22 cellular contexts compared by ENCODE assay signal in the genomic region with DNA sequence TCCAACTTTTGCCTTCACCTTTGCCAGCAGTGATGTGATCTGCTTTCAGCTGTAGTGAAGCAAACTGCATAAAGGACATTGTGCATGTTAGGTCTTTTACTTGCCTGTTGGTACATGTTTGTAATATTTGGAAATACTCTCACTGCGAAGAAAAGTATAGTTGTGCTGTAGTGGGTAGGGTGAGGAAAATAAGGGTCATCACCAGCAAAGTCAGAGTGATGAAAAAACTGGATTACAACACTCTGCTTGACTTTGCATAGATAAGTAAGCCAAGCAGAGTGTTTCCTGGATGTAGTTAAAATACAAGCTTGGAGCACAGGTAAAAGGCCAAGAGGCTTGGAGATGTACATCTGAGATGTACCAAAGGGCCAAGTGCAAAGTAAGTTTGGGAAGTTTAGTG. TPM values are rescaled to one million over a fixed set of nuclear protein-coding genes. Genes with fewer than 3 reads are reported as not detected.
DNase-seq lines count a peak whose midpoint lies in the region; ATAC-seq, FAIRE-seq and TF ChIP-seq lines count a peak whose summit lies in the region.
"Had no signal": no experiment of that assay in that cellular context is flagged by ENCODE, and none has a peak within 500 bp of the region (broad histone marks: within the 10 kb centered on the region; RNA-seq: fewer than 3 reads in every experiment).

No MANE protein-coding gene starts in this region.

- H3K9me3 ChIP-seq in OCI-LY7 (ENCODE audit: low read length) = peaks cover 11% of the 10 kb centered on the region; the same call in 1 of the 2 replicates
- H3K9me3 ChIP-seq in testis = no peaks in the 10 kb centered on the region
- H3K9me3 ChIP-seq: colonic mucosa, thyroid gland had no signal

- H3K27ac ChIP-seq in OCI-LY7 (ENCODE audit: low read depth, low read length, poor library complexity, severe bottlenecking) = peak overlapping the region; percentile 100
- H3K27ac ChIP-seq in testis = no peak overlapping the region
- H3K27ac ChIP-seq: colonic mucosa, thyroid gland had no signal

- peaks cover 4% of the 10 kb centered on the region for H3K4me1 Mint-ChIP-seq in progenitor cell of endocrine pancreas (ENCODE audit: low read depth)

- H3K36me3 ChIP-seq in OCI-LY7 (ENCODE audit: insufficient read depth, low read length) (peaks cover 29% of the 10 kb centered on the region), testis (ENCODE audit: low read depth, missing control alignments) (no peaks in the 10 kb centered on the region)
- H3K36me3 ChIP-seq: colonic mucosa, thyroid gland had no signal

- CTCF ChIA-PET in OCI-LY7 (lab: Charles Lee; ENCODE audit: unreplicated experiment) = no interaction called here

- H3K4me3 Mint-ChIP-seq in progenitor cell of endocrine pancreas (ENCODE audit: low read depth) = no peak overlapping the region
- H3K4me3 Mint-ChIP-seq: activated CD8-positive, alpha-beta memory T cell treated with anti-CD3 and anti-CD28 coated beads, Interleukin-2, amount 10 ng/mL, durations not matched to agents 7 days and 5 days; activated naive CD8-positive, alpha-beta T cell treated with anti-CD3 and anti-CD28 coated beads, Interleukin-2, amount 10 ng/mL, durations not matched to agents 7 days and 5 days; activated T-helper 1 cell treated with anti-CD3 and anti-CD28 coated beads, Interleukin-12 subunit alpha, Interleukin-12 subunit beta, Interleukin-2, Interleukin-4 antibody, amounts not matched to agents 30 ng/mL and 10 ng/mL and 1 ng/mL, durations not matched to agents 14 hours and 24 hours and 36 hours; brain had no signal

- peak overlapping the region; percentile 91 for H3K4me2 ChIP-seq in OCI-LY7 (ENCODE audit: low read length)

- 100% methylated on average over 1 of the region's 1 CpG for WGBS in testis, 2 donors

- peak overlapping the region; percentile 3 for H3K27ac Mint-ChIP-seq in progenitor cell of endocrine pancreas
- H3K27ac Mint-ChIP-seq: activated CD8-positive, alpha-beta memory T cell treated with anti-CD3 and anti-CD28 coated beads, Interleukin-2, amount 10 ng/mL, durations not matched to agents 7 days and 5 days; activated T-helper 1 cell treated with anti-CD3 and anti-CD28 coated beads, Interleukin-12 subunit alpha, Interleukin-12 subunit beta, Interleukin-2, Interleukin-4 antibody, amounts not matched to agents 30 ng/mL and 10 ng/mL and 1 ng/mL, durations not matched to agents 14 hours and 24 hours and 36 hours; brain had no signal

- ATAC-seq in esophagus mucosa = peak; percentile 43
- no peak for ATAC-seq in HG03095 (IDR thresholded peaks at IDR 0.05; ENCODE audit: unreplicated experiment)
- ATAC-seq: activated CD8-positive, alpha-beta memory T cell treated with anti-CD3 and anti-CD28 coated beads, Interleukin-2, amount 10 ng/mL, durations not matched to agents 7 days and 5 days; left ventricle myocardium superior; right cardiac atrium; Right ventricle myocardium inferior had no signal

- peaks cover 76% of the 10 kb centered on the region for H3K79me2 ChIP-seq in OCI-LY7 (ENCODE audit: insufficient read depth, low read depth, low read length)

- no peak for TF ChIP-seq CTCF in D721Med (IDR thresholded peaks at IDR 0.05; ENCODE audit: insufficient read depth, missing control alignments)
- no peak for TF ChIP-seq CTCF in OCI-LY7 (conservative IDR thresholded peaks at IDR 0.05; ENCODE audit: low read length)
- TF ChIP-seq CTCF in progenitor cell of endocrine pancreas (IDR thresholded peaks at IDR 0.05; ENCODE audit: unreplicated experiment) = no peak
- TF ChIP-seq CTCF in testis (IDR thresholded peaks at IDR 0.05) = no peak

- TF ChIP-seq POLR2A in testis (IDR thresholded peaks at IDR 0.05) = no peak

- H3K27me3 ChIP-seq in testis = no peaks in the 10 kb centered on the region
- H3K27me3 ChIP-seq: colonic mucosa, thyroid gland had no signal

- no peak overlapping the region; the same call in 1 of the 2 replicates for H2AFZ ChIP-seq in OCI-LY7 (ENCODE audit: low read length)

- H3K9me2 ChIP-seq in OCI-LY7 (ENCODE audit: insufficient read depth, low read length) = no peaks in the 10 kb centered on the region

- no peaks in the 10 kb centered on the region for H3K9me3 Mint-ChIP-seq in progenitor cell of endocrine pancreas (ENCODE audit: low read depth)
- H3K9me3 Mint-ChIP-seq: activated T-helper 1 cell treated with anti-CD3 and anti-CD28 coated beads, Interleukin-12 subunit alpha, Interleukin-12 subunit beta, Interleukin-2, Interleukin-4 antibody, amounts not matched to agents 30 ng/mL and 10 ng/mL and 1 ng/mL, durations not matched to agents 14 hours and 24 hours and 36 hours had no signal

- DNase-seq in D721Med (ENCODE audit: insufficient read length, low spot score) = no peak
- no peak for DNase-seq in OCI-LY7 (ENCODE audit: low spot score)
- no peak for DNase-seq in progenitor cell of endocrine pancreas (ENCODE audit: low spot score, unreplicated experiment)
- DNase-seq in posterior vena cava (ENCODE audit: low spot score) = no peak
- no peak for DNase-seq in testis
- DNase-seq: activated CD4-positive, alpha-beta T cell treated with anti-CD3 and anti-CD28 coated beads for 1 hour; activated CD8-positive, alpha-beta memory T cell treated with anti-CD3 and anti-CD28 coated beads, Interleukin-2, amount 10 ng/mL, durations not matched to agents 7 days and 5 days; activated naive CD8-positive, alpha-beta T cell treated with anti-CD3 and anti-CD28 coated beads, Interleukin-2, amount 10 ng/mL, durations not matched to agents 7 days and 5 days; colonic mucosa; COR-L47; Kasumi-1; left ventricle myocardium superior; NCI-H1105 treated with DMSO at 0.1 percent for 48 hours; NCI-H524; right cardiac atrium; thyroid gland had no signal

- H3K4me1 ChIP-seq in OCI-LY7 (ENCODE audit: insufficient read depth, low read length, poor library complexity, severe bottlenecking) = peaks cover 84% of the 10 kb centered on the region
- H3K4me1 ChIP-seq in testis = no peaks in the 10 kb centered on the region
- H3K4me1 ChIP-seq: colonic mucosa, thyroid gland had no signal

- no TSS peak for BruUV-seq in OCI-LY7 (replicated peaks; lab: Mats Ljungman, UMichigan)

- H3K36me3 Mint-ChIP-seq in progenitor cell of endocrine pancreas (ENCODE audit: insufficient read depth) = no peaks in the 10 kb centered on the region

- no peaks in the 10 kb centered on the region for H3K27me3 Mint-ChIP-seq in progenitor cell of endocrine pancreas
- H3K27me3 Mint-ChIP-seq: activated CD8-positive, alpha-beta memory T cell treated with anti-CD3 and anti-CD28 coated beads, Interleukin-2, amount 10 ng/mL, durations not matched to agents 7 days and 5 days; activated naive CD8-positive, alpha-beta T cell treated with anti-CD3 and anti-CD28 coated beads, Interleukin-2, amount 10 ng/mL, durations not matched to agents 7 days and 5 days; brain had no signal

- intact Hi-C loops in OCI-LY7 (cut with micrococcal nuclease; ENCODE audit: unreplicated experiment) (loop anchor here (5.0 kb wide), 2 partner anchors 101 to 116 kb away; a partner anchor contains a TSS), posterior vena cava (cut with DNase I) (no loop called here), testis (cut with DNase I; ENCODE audit: low total_unique reads) (no loop called here)

- FAIRE-seq in D721Med (lab: Jason Lieb, UNC) = peak; percentile 64
- FAIRE-seq: HTR-8/SVneo had no signal

- H4K20me1 ChIP-seq in OCI-LY7 (ENCODE audit: insufficient read depth, low read length) = no peaks in the 10 kb centered on the region

- H3K4me3 ChIP-seq in OCI-LY7 (ENCODE audit: low read depth, low read length, poor library complexity, severe bottlenecking) (peak overlapping the region; percentile 63), testis (no peak overlapping the region)
- H3K4me3 ChIP-seq: colonic mucosa, thyroid gland had no signal

- POLR2A ChIA-PET in OCI-LY7 (lab: Charles Lee) = interaction anchor here (0.5 to 5.2 kb wide), 9 partner anchors 9 to 101 kb away, joined by 3 to 53 read pairs (median 5); a partner anchor contains a TSS

RNA-seq across cellular contexts. Expression of a gene that starts 16.7 kb away (rescaled TPM):
- total RNA-seq in OCI-LY7 (2014; rRNA removed; shearing (Covaris generic)) = 13.6 and 14.3 TPM in 2 replicates
- total RNA-seq in OCI-LY7 (2022) (36.7 and 43.6 TPM in 2 replicates), esophagus mucosa (31.5 TPM), progenitor cell of endocrine pancreas (93.8 and 96.6 TPM in 2 replicates), posterior vena cava (10 to 100 TPM; 85.0 to 91.6 TPM), testis (10 to 100 TPM; 20.9 to 28.7 TPM)
- polyA plus RNA-seq in testis (ENCODE audit: insufficient read depth, low read depth, low replicate concordance) = 30.8 TPM
